Comparison of ENCODE assay signal across 1 cellular context in genomic region chr12:89236237-89236636, GRCh38.
TF ChIP-seq lines count a peak whose summit lies in the region.

No MANE protein-coding gene starts in this region.

TF ChIP-seq in K562, 482 proteins besides CTCF, POLR2A, EP300 and RAD21 (continued from another document):
- TF ChIP-seq, protein P1, sequence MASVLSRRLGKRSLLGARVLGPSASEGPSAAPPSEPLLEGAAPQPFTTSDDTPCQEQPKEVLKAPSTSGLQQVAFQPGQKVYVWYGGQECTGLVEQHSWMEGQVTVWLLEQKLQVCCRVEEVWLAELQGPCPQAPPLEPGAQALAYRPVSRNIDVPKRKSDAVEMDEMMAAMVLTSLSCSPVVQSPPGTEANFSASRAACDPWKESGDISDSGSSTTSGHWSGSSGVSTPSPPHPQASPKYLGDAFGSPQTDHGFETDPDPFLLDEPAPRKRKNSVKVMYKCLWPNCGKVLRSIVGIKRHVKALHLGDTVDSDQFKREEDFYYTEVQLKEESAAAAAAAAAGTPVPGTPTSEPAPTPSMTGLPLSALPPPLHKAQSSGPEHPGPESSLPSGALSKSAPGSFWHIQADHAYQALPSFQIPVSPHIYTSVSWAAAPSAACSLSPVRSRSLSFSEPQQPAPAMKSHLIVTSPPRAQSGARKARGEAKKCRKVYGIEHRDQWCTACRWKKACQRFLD (CRISPR knock-in tag; IDR thresholded peaks at IDR 0.05): peak; percentile 85; the same call in 1 of the 2 replicates
- TF ChIP-seq HNRNPUL1 (IDR thresholded peaks at IDR 0.05; ENCODE audit: low read length) (no peak), ARID1B (IDR thresholded peaks at IDR 0.05) (no peak), ZNF589 (CRISPR knock-in tag; IDR thresholded peaks at IDR 0.05; ENCODE audit: low read depth) (peak; percentile 39; the same call in 1 of the 2 replicates), RNF219 (CRISPR knock-in tag; IDR thresholded peaks at IDR 0.05) (no peak), TFAM (CRISPR knock-in tag; conservative IDR thresholded peaks at IDR 0.05) (no peak), GTF2E2 (tag; IDR thresholded peaks at IDR 0.05) (0 out of 2 replicates have a peak, but pooled peaks have one; percentile 2), SP1 (CRISPR knock-in tag; IDR thresholded peaks at IDR 0.05) (no peak), CTBP1 (IDR thresholded peaks at IDR 0.05; ENCODE audit: borderline replicate concordance) (no peak), KDM1A (IDR thresholded peaks at IDR 0.05) (no peak), SMAD1 (IDR thresholded peaks at IDR 0.05; ENCODE audit: low read depth, low read length, partially characterized antibody) (no peak), PREB (CRISPR knock-in tag; IDR thresholded peaks at IDR 0.05) (no peak), RCOR1 (IDR thresholded peaks at IDR 0.05; ENCODE audit: borderline replicate concordance in 1 of 2, low read depth in 2 of 2, low read length in 2 of 2) (no peak), ZNF644 (tag; IDR thresholded peaks at IDR 0.05; ENCODE audit: low read depth) (no peak), FOXA1 (IDR thresholded peaks at IDR 0.05; ENCODE audit: borderline replicate concordance) (no peak), ZNF740 (CRISPR knock-in tag; IDR thresholded peaks at IDR 0.05) (no peak), ZNF740 (tag; IDR thresholded peaks at IDR 0.05) (no peak), CHD2 (IDR thresholded peaks at IDR 0.05; ENCODE audit: low read depth, low read length) (no peak), ZBTB33 (CRISPR knock-in tag; IDR thresholded peaks at IDR 0.05) (no peak), MTF1 (CRISPR knock-in tag; IDR thresholded peaks at IDR 0.05; ENCODE audit: borderline replicate concordance) (no peak), MEF2D (tag; conservative IDR thresholded peaks at IDR 0.05; ENCODE audit: low read depth) (0 out of 2 replicates have a peak, but pooled peaks have one; percentile 13), CREB3 (tag; conservative IDR thresholded peaks at IDR 0.05; ENCODE audit: low read depth) (no peak), NFXL1 (CRISPR knock-in tag; IDR thresholded peaks at IDR 0.05) (no peak)
- TF ChIP-seq, protein P2, sequence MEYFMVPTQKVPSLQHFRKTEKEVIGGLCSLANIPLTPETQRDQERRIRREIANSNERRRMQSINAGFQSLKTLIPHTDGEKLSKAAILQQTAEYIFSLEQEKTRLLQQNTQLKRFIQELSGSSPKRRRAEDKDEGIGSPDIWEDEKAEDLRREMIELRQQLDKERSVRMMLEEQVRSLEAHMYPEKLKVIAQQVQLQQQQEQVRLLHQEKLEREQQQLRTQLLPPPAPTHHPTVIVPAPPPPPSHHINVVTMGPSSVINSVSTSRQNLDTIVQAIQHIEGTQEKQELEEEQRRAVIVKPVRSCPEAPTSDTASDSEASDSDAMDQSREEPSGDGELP (CRISPR knock-in tag; IDR thresholded peaks at IDR 0.05; ENCODE audit: borderline replicate concordance): no peak
